20 cellular contexts compared by ENCODE assay signal in genomic region chr1:156376146-156376545, GRCh38. TPM values are rescaled to one million over a fixed set of nuclear protein-coding genes. Genes with fewer than 3 reads are reported as not detected.
A peak's percentile ranks its signal among the peaks of the same experiment; 100 is the strongest.
DNase-seq lines count a peak whose midpoint lies in the region; ATAC-seq and TF ChIP-seq lines count a peak whose summit lies in the region.
"Had no signal": no experiment of that assay in that cellular context is flagged by ENCODE, and none has a peak within 500 bp of the region (broad histone marks: within the 10 kb centered on the region; RNA-seq: fewer than 3 reads in every experiment).

No MANE protein-coding gene starts in this region.

- no peaks in the 10 kb centered on the region for H3K9me3 Mint-ChIP-seq in HFFc6
- H3K9me3 Mint-ChIP-seq in activated naive CD8-positive, alpha-beta T cell treated with anti-CD3 and anti-CD28 coated beads for 36 hours: no peaks in the 10 kb centered on the region
- H3K9me3 Mint-ChIP-seq: activated naive CD4-positive, alpha-beta T cell treated with anti-CD3 and anti-CD28 coated beads, Interleukin-2, amount 50 U/mL, for 24 hours; brain; CD4-positive, alpha-beta T cell had no signal

- 0 out of 2 replicates have a peak, but pooled peaks have one; percentile 12 for TF ChIP-seq CTCF in BJ (IDR thresholded peaks at IDR 0.05; ENCODE audit: insufficient read depth, low read depth, low read length)
- TF ChIP-seq CTCF in HFFc6 (IDR thresholded peaks at IDR 0.05): peak; percentile 38
- no peak for TF ChIP-seq CTCF in fibroblast of pulmonary artery (IDR thresholded peaks at IDR 0.05; ENCODE audit: low read length, missing control alignments)

- CTCF ChIA-PET in BJ (lab: Yijun Ruan, JAX): interaction anchor here (0.8 to 2.8 kb wide), 6 partner anchors 10 to 106 kb away, joined by 3 to 24 read pairs (median 6); no protein-coding TSS in a partner anchor

- peaks cover 8% of the 10 kb centered on the region for H3K27me3 ChIP-seq in BJ (ENCODE audit: control insufficient read depth, insufficient read depth, low read length)
- H3K27me3 ChIP-seq: ovary had no signal

- H3K4me3 ChIP-seq in BJ (ENCODE audit: low read depth, low read length): no peak overlapping the region
- no peak overlapping the region for H3K4me3 ChIP-seq in fibroblast of pulmonary artery (replicated peaks; ENCODE audit: low read depth, low read length)
- H3K4me3 ChIP-seq: left lung, ovary, SJSA1 had no signal

- peaks cover 18% of the 10 kb centered on the region for H3K27me3 Mint-ChIP-seq in HFFc6 (ENCODE audit: insufficient read depth)
- peaks cover 45% of the 10 kb centered on the region for H3K27me3 Mint-ChIP-seq in activated naive CD8-positive, alpha-beta T cell treated with anti-CD3 and anti-CD28 coated beads for 36 hours

- H3K27ac Mint-ChIP-seq in HFFc6: no peak overlapping the region
- H3K27ac Mint-ChIP-seq in activated naive CD8-positive, alpha-beta T cell treated with anti-CD3 and anti-CD28 coated beads for 36 hours: no peak overlapping the region
- H3K27ac Mint-ChIP-seq: activated naive CD4-positive, alpha-beta T cell treated with anti-CD3 and anti-CD28 coated beads, Interleukin-2, amount 50 U/mL, for 24 hours; brain; CD4-positive, alpha-beta T cell had no signal

- H3K36me3 Mint-ChIP-seq in HFFc6 (ENCODE audit: low read depth): no peaks in the 10 kb centered on the region
- no peaks in the 10 kb centered on the region for H3K36me3 Mint-ChIP-seq in activated naive CD8-positive, alpha-beta T cell treated with anti-CD3 and anti-CD28 coated beads for 36 hours
- H3K36me3 Mint-ChIP-seq: activated naive CD4-positive, alpha-beta T cell treated with anti-CD3 and anti-CD28 coated beads, Interleukin-2, amount 50 U/mL, for 24 hours; brain had no signal

- H3K4me1 Mint-ChIP-seq in HFFc6 (ENCODE audit: low read depth): peaks cover 23% of the 10 kb centered on the region
- H3K4me1 Mint-ChIP-seq in activated naive CD8-positive, alpha-beta T cell treated with anti-CD3 and anti-CD28 coated beads for 36 hours: no peaks in the 10 kb centered on the region
- H3K4me1 Mint-ChIP-seq: activated naive CD4-positive, alpha-beta T cell treated with anti-CD3 and anti-CD28 coated beads, Interleukin-2, amount 50 U/mL, for 24 hours; brain had no signal

- H3K36me3 ChIP-seq in BJ (ENCODE audit: control insufficient read depth, insufficient read depth, low read length): no peaks in the 10 kb centered on the region
- H3K36me3 ChIP-seq: left lung, ovary, SJSA1 had no signal

- ATAC-seq in GM18858 (IDR thresholded peaks at IDR 0.05; ENCODE audit: unreplicated experiment): no peak
- ATAC-seq: left lung had no signal

- no peak overlapping the region for H3K4me3 Mint-ChIP-seq in HFFc6
- no peak overlapping the region for H3K4me3 Mint-ChIP-seq in activated naive CD8-positive, alpha-beta T cell treated with anti-CD3 and anti-CD28 coated beads for 36 hours
- H3K4me3 Mint-ChIP-seq: activated naive CD4-positive, alpha-beta T cell treated with anti-CD3 and anti-CD28 coated beads, Interleukin-2, amount 50 U/mL, for 24 hours; brain; CD4-positive, alpha-beta T cell had no signal

- no peak for DNase-seq in BJ (ENCODE audit: low read depth)
- DNase-seq in HFFc6: peak; percentile 13
- DNase-seq in SKM-1 (lab: John Stamatoyannopoulos, UW; ENCODE audit: unreplicated experiment): peak; percentile 58
- peak; percentile 69 for DNase-seq in fibroblast of pulmonary artery (ENCODE audit: low read depth)
- DNase-seq in activated naive CD8-positive, alpha-beta T cell treated with anti-CD3 and anti-CD28 coated beads for 36 hours: no peak
- DNase-seq in globus pallidus (ENCODE audit: low spot score): no peak
- DNase-seq in AG08396 (ENCODE audit: low spot score): no peak
- DNase-seq: CD4-positive, alpha-beta T cell; DMS79 treated with DMSO at 0.1 percent for 48 hours; Karpas-422; left lung; NCI-H1694; OCI-M1; ovary had no signal

- POLR2A ChIA-PET in BJ (lab: Charles Lee): interaction anchor here (0.6 kb wide), 1 partner anchor 238 kb away, joined by 6 read pairs; no protein-coding TSS in a partner anchor

RNA-seq across cellular contexts. Expression of gene RHBG, which starts 7.1 kb away (rescaled TPM):
- polyA plus RNA-seq in BJ (2011; rRNA removed): not detected in 2 replicates
- polyA minus RNA-seq in BJ (2011; rRNA and poly(A)+ RNA removed): not detected in 2 replicates
- not detected for total RNA-seq in HFFc6 (2021; fragmentation: NEBNext Ultra II Directional; extraction: Animal tissue kit (Norgen Biotek cat#: 25700))
- not detected for total RNA-seq in activated naive CD8-positive, alpha-beta T cell treated with anti-CD3 and anti-CD28 coated beads for 36 hours
- total RNA-seq: CD4-positive, alpha-beta T cell; fibroblast of lung; left lung; NCI-H460; SJSA1 had no signal
- polyA plus RNA-seq: fibroblast of lung had no signal

RNA-seq across cellular contexts. Expression of gene TSACC, which starts 37.8 kb away (rescaled TPM):
- polyA plus RNA-seq in BJ (2011; rRNA removed): 0.52 and 0.59 TPM in 2 replicates
- not detected in 2 replicates for polyA minus RNA-seq in BJ (2011; rRNA and poly(A)+ RNA removed)
- total RNA-seq in HFFc6 (2021; fragmentation: NEBNext Ultra II Directional; extraction: Animal tissue kit (Norgen Biotek cat#: 25700)): under 1 TPM; 0.48 to 0.99 (median 0.70) TPM
- not detected for total RNA-seq in activated naive CD8-positive, alpha-beta T cell treated with anti-CD3 and anti-CD28 coated beads for 36 hours
- total RNA-seq: CD4-positive, alpha-beta T cell; left lung; ovary; SJSA1 had no signal

RNA-seq across cellular contexts. Expression of gene CCT3, which starts 38.1 kb away (rescaled TPM):
- polyA plus RNA-seq in BJ (2011; rRNA removed): 275 and 299 TPM in 2 replicates
- 131 and 209 TPM in 2 replicates for polyA minus RNA-seq in BJ (2011; rRNA and poly(A)+ RNA removed)
- total RNA-seq in HFFc6 (2021; fragmentation: NEBNext Ultra II Directional; extraction: Animal tissue kit (Norgen Biotek cat#: 25700)): 100 to 1,000 TPM; 306 to 382 (median 317) TPM
- total RNA-seq in activated naive CD8-positive, alpha-beta T cell treated with anti-CD3 and anti-CD28 coated beads for 36 hours: 100 to 1,000 TPM; 497 to 499 TPM

Comparison
In these comparisons a context has a peak if more than half of its experiments do, and no peak if none do; other contexts are left out.
1. DNase-seq: peak in HFFc6 (single experiment), SKM-1 (single experiment) and fibroblast of pulmonary artery (single experiment); none in BJ (single experiment), activated naive CD8-positive, alpha-beta T cell treated with anti-CD3 and anti-CD28 coated beads for 36 hours (single experiment), globus pallidus (single experiment) and AG08396 (single experiment).